ENCODE assay signal across 8 cellular contexts in the genomic region with DNA sequence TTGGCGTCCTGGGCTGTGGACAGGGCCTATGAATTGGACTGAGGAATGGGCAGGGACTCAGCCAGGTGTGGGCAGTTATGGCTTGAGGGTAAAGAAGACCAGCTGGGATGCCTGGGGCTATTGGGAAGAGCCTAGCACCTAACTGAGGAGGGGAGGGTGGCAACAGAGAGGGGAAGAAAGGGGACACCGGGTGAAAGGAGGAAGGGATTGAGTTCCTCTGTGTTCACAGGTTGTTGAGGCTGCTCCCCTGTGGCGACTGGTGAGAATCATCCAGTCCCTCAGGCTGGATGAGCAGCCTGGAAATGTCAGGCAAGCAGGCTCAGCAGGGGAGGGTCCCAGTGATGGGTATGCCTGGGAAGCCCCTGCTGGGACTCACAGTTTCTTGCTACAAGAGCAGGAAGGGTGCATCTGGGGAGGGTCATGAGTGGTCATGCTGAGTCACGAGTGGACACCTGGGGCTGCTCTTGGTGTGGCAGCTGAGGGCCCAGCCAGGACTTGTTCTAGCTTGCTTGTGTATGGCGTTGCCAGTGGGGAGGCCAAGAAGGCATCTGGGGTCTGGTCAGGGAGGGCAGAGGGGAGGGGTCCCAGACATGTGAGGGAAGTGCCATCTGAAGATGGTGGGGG. TPM values are rescaled to one million over a fixed set of nuclear protein-coding genes. Genes with fewer than 3 reads are reported as not detected.
A peak's percentile ranks its signal among the peaks of the same experiment; 100 is the strongest.
DNase-seq lines count a peak whose midpoint lies in the region; ATAC-seq, FAIRE-seq and TF ChIP-seq lines count a peak whose summit lies in the region.

No MANE protein-coding gene starts in this region.

- no peak overlapping the region for H3K9ac ChIP-seq in HUES6 (ENCODE audit: low read length)

- H3K27me3 Mint-ChIP-seq in CD8-positive, alpha-beta T cell (ENCODE audit: low read depth), result no peaks in the 10 kb centered on the region
- peaks cover 2% of the 10 kb centered on the region for H3K27me3 Mint-ChIP-seq in activated naive CD8-positive, alpha-beta T cell treated with anti-CD3 and anti-CD28 coated beads, Interleukin-2, amount 50 U/mL, for 24 hours
- no peaks in the 10 kb centered on the region for H3K27me3 Mint-ChIP-seq in natural killer cell (ENCODE audit: low read depth in 2 of 2)

- CTCF ChIA-PET in CD8-positive, alpha-beta T cell (lab: Charles Lee), result no interaction called here

- no peak overlapping the region for H3K27ac ChIP-seq in CD8-positive, alpha-beta T cell (ENCODE audit: low read depth, low read length)
- no peak overlapping the region for H3K27ac ChIP-seq in HUES6 (ENCODE audit: low read depth, low read length)

- no peak for TF ChIP-seq CTCF in CD8-positive, alpha-beta T cell (IDR thresholded peaks at IDR 0.05)
- no peak for TF ChIP-seq CTCF in natural killer cell (IDR thresholded peaks at IDR 0.05)

- H3K4me3 Mint-ChIP-seq in CD8-positive, alpha-beta T cell, result peak overlapping the region; percentile 87
- peak overlapping the region; percentile 89 for H3K4me3 Mint-ChIP-seq in activated naive CD8-positive, alpha-beta T cell treated with anti-CD3 and anti-CD28 coated beads, Interleukin-2, amount 50 U/mL, for 24 hours
- peak overlapping the region; percentile 89 for H3K4me3 Mint-ChIP-seq in natural killer cell

- no peak overlapping the region for H3K4me3 ChIP-seq in CD8-positive, alpha-beta T cell (ENCODE audit: low read depth, low read length)
- peak overlapping the region; percentile 49 for H3K4me3 ChIP-seq in HUES6 (ENCODE audit: low read depth, low read length)

- POLR2A ChIA-PET in CD8-positive, alpha-beta T cell (lab: Charles Lee), result no interaction called here

- no peak for TF ChIP-seq POLR2A in H54 (IDR thresholded peaks at IDR 0.05; ENCODE audit: low read depth, low read length)

- peaks cover 8% of the 10 kb centered on the region for H3K36me3 ChIP-seq in CD8-positive, alpha-beta T cell (ENCODE audit: insufficient read depth, low read length)
- H3K36me3 ChIP-seq in HUES6 (ENCODE audit: control insufficient read depth, insufficient read depth, low read length), result peaks cover 23% of the 10 kb centered on the region

- intact Hi-C loops in CD8-positive, alpha-beta T cell (cut with DNase I, micrococcal nuclease), result no loop called here
- intact Hi-C loops in natural killer cell (cut with micrococcal nuclease), result no loop called here

- no peak for ATAC-seq in CD8-positive, alpha-beta T cell
- no peak for ATAC-seq in activated naive CD8-positive, alpha-beta T cell treated with anti-CD3 and anti-CD28 coated beads, Interleukin-2, amount 50 U/mL, for 24 hours
- no peak for ATAC-seq in natural killer cell
- ATAC-seq in HG02571 (IDR thresholded peaks at IDR 0.05; ENCODE audit: unreplicated experiment), result no peak

- DNase-seq in CD8-positive, alpha-beta T cell, result no peak
- DNase-seq in activated naive CD8-positive, alpha-beta T cell treated with anti-CD3 and anti-CD28 coated beads, Interleukin-2, amount 50 U/mL, for 24 hours, result no peak
- no peak for DNase-seq in natural killer cell
- DNase-seq in H54 (ENCODE audit: insufficient read length, low spot score), result no peak
- DNase-seq in ecto neural progenitor cell (ENCODE audit: low spot score), result no peak
- DNase-seq in urothelium cell line (ENCODE audit: low spot score), result no peak

- H3K4me1 ChIP-seq in CD8-positive, alpha-beta T cell (ENCODE audit: insufficient read depth, low read length), result peaks cover 10% of the 10 kb centered on the region
- peaks cover 4% of the 10 kb centered on the region; the same call in 1 of the 2 replicates for H3K4me1 ChIP-seq in HUES6 (ENCODE audit: control insufficient read depth, insufficient read depth, low read length)

- H3K27me3 ChIP-seq in CD8-positive, alpha-beta T cell (ENCODE audit: insufficient read depth, low read length), result no peaks in the 10 kb centered on the region
- peaks cover 10% of the 10 kb centered on the region for H3K27me3 ChIP-seq in HUES6 (ENCODE audit: control insufficient read depth, insufficient read depth, low read length)

- no peaks in the 10 kb centered on the region for H3K9me3 ChIP-seq in CD8-positive, alpha-beta T cell (ENCODE audit: low read length)
- H3K9me3 ChIP-seq in HUES6 (ENCODE audit: control insufficient read depth, insufficient read depth, low read depth, low read length), result no peaks in the 10 kb centered on the region

- H3K36me3 Mint-ChIP-seq in CD8-positive, alpha-beta T cell, result peaks cover 29% of the 10 kb centered on the region
- peaks cover 18% of the 10 kb centered on the region for H3K36me3 Mint-ChIP-seq in activated naive CD8-positive, alpha-beta T cell treated with anti-CD3 and anti-CD28 coated beads, Interleukin-2, amount 50 U/mL, for 24 hours (ENCODE audit: low read depth)
- H3K36me3 Mint-ChIP-seq in natural killer cell, result no peaks in the 10 kb centered on the region

- FAIRE-seq in H54 (lab: Jason Lieb, UNC) (no peak), urothelium cell line (lab: Jason Lieb, UNC) (no peak)

- peak overlapping the region; percentile 84 for H3K27ac Mint-ChIP-seq in CD8-positive, alpha-beta T cell
- H3K27ac Mint-ChIP-seq in activated naive CD8-positive, alpha-beta T cell treated with anti-CD3 and anti-CD28 coated beads, Interleukin-2, amount 50 U/mL, for 24 hours, result peak overlapping the region; percentile 78
- peak overlapping the region; percentile 84 to 92 for H3K27ac Mint-ChIP-seq in natural killer cell

- H3K4me1 Mint-ChIP-seq in CD8-positive, alpha-beta T cell (ENCODE audit: low read depth), result peaks cover 25% of the 10 kb centered on the region
- peaks cover 21% of the 10 kb centered on the region for H3K4me1 Mint-ChIP-seq in activated naive CD8-positive, alpha-beta T cell treated with anti-CD3 and anti-CD28 coated beads, Interleukin-2, amount 50 U/mL, for 24 hours
- H3K4me1 Mint-ChIP-seq in natural killer cell, result peaks cover 16 to 21% of the 10 kb centered on the region in 2 donors

- no peaks in the 10 kb centered on the region for H3K9me3 Mint-ChIP-seq in CD8-positive, alpha-beta T cell
- no peaks in the 10 kb centered on the region for H3K9me3 Mint-ChIP-seq in activated naive CD8-positive, alpha-beta T cell treated with anti-CD3 and anti-CD28 coated beads, Interleukin-2, amount 50 U/mL, for 24 hours
- no peaks in the 10 kb centered on the region for H3K9me3 Mint-ChIP-seq in natural killer cell

RNA-seq across cellular contexts. Expression of gene ZNF324, which starts 1.4 kb away (rescaled TPM):
- total RNA-seq in CD8-positive, alpha-beta T cell, result 10 to 100 TPM; 26.9 to 30.5 TPM
- total RNA-seq in natural killer cell, result 10 to 100 TPM; 21.3 to 23.7 (median 23.3) TPM

RNA-seq across cellular contexts. Expression of gene ZNF446, which starts 7.8 kb away (rescaled TPM):
- total RNA-seq in CD8-positive, alpha-beta T cell, result 10 to 100 TPM; 14.6 to 16.5 TPM
- total RNA-seq in natural killer cell, result 10 to 100 TPM; 11.9 to 14.5 (median 13.5) TPM

RNA-seq across cellular contexts. Expression of gene ZNF324B, which starts 16.9 kb away (rescaled TPM):
- 1 to 10 TPM; 6.2 to 6.5 TPM for total RNA-seq in CD8-positive, alpha-beta T cell
- 10 to 100 TPM; 10.4 to 11.4 (median 11.4) TPM for total RNA-seq in natural killer cell

RNA-seq across cellular contexts. Expression of gene ZNF132, which starts 28.4 kb away (rescaled TPM):
- total RNA-seq in CD8-positive, alpha-beta T cell, result 1 to 10 TPM in 1 of 2 experiments, under 1 TPM in 1; 0.75 to 1.3 TPM
- 1 to 10 TPM in 2 of 3 donors, under 1 TPM in 1; 0.88 to 1.6 (median 1.5) TPM for total RNA-seq in natural killer cell

RNA-seq across cellular contexts. Expression of gene SLC27A5, which starts 43.5 kb away (rescaled TPM):
- 1 to 10 TPM; 5.5 to 7.9 TPM for total RNA-seq in CD8-positive, alpha-beta T cell
- 1 to 10 TPM; 4.6 to 7.0 (median 4.7) TPM for total RNA-seq in natural killer cell
